In the genomic region with DNA sequence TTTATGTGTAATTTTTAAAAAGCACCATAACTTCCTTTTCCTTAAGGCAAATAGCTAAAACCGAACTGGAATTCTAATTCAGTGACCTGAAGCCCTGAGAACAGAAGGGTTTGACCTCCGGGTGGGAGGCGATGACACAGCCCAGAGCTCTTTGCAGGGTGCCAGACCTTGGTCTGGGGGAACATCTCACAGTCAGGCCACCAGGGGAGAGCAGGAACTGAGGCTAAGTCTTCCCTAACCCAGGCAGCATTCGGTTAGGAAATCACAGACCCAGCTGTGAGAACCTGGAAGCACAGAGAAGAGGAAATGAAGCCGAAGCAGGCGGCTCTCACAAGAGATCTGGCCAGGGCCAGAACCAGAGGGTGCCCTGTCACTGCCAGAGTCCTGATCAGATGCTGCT, we compare ENCODE assay signal across 2 cellular contexts.
TF ChIP-seq lines count a peak whose summit lies in the region.

No MANE protein-coding gene starts in this region.

TF ChIP-seq in SK-N-SH, 30 proteins besides CTCF, POLR2A, EP300 and RAD21 (continued from another document):
- TF ChIP-seq, protein P1, sequence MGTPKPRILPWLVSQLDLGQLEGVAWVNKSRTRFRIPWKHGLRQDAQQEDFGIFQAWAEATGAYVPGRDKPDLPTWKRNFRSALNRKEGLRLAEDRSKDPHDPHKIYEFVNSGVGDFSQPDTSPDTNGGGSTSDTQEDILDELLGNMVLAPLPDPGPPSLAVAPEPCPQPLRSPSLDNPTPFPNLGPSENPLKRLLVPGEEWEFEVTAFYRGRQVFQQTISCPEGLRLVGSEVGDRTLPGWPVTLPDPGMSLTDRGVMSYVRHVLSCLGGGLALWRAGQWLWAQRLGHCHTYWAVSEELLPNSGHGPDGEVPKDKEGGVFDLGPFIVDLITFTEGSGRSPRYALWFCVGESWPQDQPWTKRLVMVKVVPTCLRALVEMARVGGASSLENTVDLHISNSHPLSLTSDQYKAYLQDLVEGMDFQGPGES (IDR thresholded peaks at IDR 0.05; ENCODE audit: low read depth, low read length) = no peak
- no peak for TF ChIP-seq FOXJ3 (CRISPR knock-in tag; IDR thresholded peaks at IDR 0.05)

TF ChIP-seq in SK-N-SH treated with all-trans-retinoic acid at 6 μM for 48 hours, 23 proteins besides CTCF, POLR2A, EP300 and RAD21 (continued from another document):
- TF ChIP-seq, protein P2, sequence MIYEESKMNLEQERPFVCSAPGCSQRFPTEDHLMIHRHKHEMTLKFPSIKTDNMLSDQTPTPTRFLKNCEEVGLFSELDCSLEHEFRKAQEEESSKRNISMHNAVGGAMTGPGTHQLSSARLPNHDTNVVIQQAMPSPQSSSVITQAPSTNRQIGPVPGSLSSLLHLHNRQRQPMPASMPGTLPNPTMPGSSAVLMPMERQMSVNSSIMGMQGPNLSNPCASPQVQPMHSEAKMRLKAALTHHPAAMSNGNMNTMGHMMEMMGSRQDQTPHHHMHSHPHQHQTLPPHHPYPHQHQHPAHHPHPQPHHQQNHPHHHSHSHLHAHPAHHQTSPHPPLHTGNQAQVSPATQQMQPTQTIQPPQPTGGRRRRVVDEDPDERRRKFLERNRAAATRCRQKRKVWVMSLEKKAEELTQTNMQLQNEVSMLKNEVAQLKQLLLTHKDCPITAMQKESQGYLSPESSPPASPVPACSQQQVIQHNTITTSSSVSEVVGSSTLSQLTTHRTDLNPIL (CRISPR knock-in tag; IDR thresholded peaks at IDR 0.05; ENCODE audit: low read depth) = no peak
